In the genomic region with DNA sequence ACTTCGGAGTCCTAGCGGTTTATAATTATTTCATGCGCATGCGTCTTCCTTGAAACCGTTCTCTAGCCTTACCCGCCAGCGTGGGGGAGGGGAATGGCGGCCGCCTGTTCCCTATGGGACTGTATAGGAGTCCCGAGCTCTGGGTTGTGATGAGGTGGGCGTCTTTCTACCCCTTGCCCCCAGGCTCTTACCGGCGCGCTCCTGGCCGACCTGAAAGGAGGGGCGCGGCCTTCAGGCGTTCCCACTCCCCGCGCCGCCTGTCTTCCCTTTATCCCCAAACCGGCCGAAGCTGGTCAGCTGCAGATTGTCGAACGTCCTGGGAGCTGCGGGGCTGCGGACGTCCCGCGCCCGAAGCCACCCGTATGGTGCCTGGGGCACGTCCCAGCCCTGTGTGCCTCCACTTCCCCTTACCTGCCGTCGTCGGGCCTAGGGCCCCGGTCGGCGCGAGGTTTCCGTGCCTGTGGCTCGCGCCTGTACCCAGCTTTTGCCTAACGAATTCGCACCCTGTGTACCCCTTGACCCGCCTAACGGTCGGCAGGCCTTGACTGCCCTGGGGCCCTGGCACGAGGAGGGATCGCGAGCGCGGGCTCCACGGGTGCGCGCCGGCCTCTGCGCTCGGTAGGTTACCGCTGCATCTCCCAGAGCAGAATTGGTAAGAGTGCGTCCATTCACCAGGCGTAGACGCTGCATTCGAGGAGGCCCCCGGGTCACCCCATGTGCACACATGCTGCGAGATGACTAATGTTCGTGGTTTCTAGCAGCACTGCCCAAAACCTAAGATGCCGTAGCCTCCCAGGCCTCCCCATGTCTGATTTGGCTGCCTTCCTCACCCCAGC, we compare ENCODE assay signal across 8 cellular contexts. TPM values are rescaled to one million over a fixed set of nuclear protein-coding genes. Genes with fewer than 3 reads are reported as not detected.
DNase-seq lines count a peak whose midpoint lies in the region; ATAC-seq and TF ChIP-seq lines count a peak whose summit lies in the region.

No MANE protein-coding gene starts in this region.

- BruUV-seq in MCF 10A (replicated peaks; lab: Mats Ljungman, UMichigan) = TSS peak; percentile 76

- H3K9me3 Mint-ChIP-seq in activated CD4-positive, alpha-beta T cell treated with anti-CD3 and anti-CD28 coated beads for 36 hours (ENCODE audit: low read depth) = no peaks in the 10 kb centered on the region
- H3K9me3 Mint-ChIP-seq in T-helper 2 cell treated with Interferon-gamma antibody and Interleukin-4, amounts not matched to agents 5 μg/mL and 100 μg/mL, for 36 hours = no peaks in the 10 kb centered on the region
- no peaks in the 10 kb centered on the region for H3K9me3 Mint-ChIP-seq in MCF 10A (ENCODE audit: unreplicated experiment)

- POLR2A ChIA-PET in activated CD4-positive, alpha-beta T cell treated with anti-CD3 and anti-CD28 coated beads for 36 hours (lab: Charles Lee) = interaction anchor here (0.6 to 4.5 kb wide), 25 partner anchors 9 to 1471 kb away, joined by 3 to 59 read pairs (median 4); a partner anchor contains a TSS
- POLR2A ChIA-PET in MCF 10A (lab: Yijun Ruan, JAX) = interaction anchor here (0.6 to 7.4 kb wide), 46 partner anchors 8 to 1420 kb away, joined by 3 to 197 read pairs (median 5); a partner anchor contains a TSS

- CTCF ChIA-PET in activated CD4-positive, alpha-beta T cell treated with anti-CD3 and anti-CD28 coated beads for 36 hours (lab: Charles Lee) = interaction anchor here (0.6 to 1.5 kb wide), 12 partner anchors 8 to 999 kb away, joined by 3 to 5 read pairs (median 3); no protein-coding TSS in a partner anchor
- CTCF ChIA-PET in MCF 10A (lab: Yijun Ruan, JAX) = interaction anchor here (0.6 to 2.0 kb wide), 11 partner anchors 9 to 606 kb away, joined by 3 to 11 read pairs (median 3); no protein-coding TSS in a partner anchor

- peaks cover 31% of the 10 kb centered on the region for H3K4me1 Mint-ChIP-seq in activated CD4-positive, alpha-beta T cell treated with anti-CD3 and anti-CD28 coated beads for 36 hours
- peaks cover 30% of the 10 kb centered on the region for H3K4me1 Mint-ChIP-seq in T-helper 2 cell treated with Interferon-gamma antibody and Interleukin-4, amounts not matched to agents 5 μg/mL and 100 μg/mL, for 36 hours (ENCODE audit: low read depth)
- peaks cover 42% of the 10 kb centered on the region for H3K4me1 Mint-ChIP-seq in MCF 10A (ENCODE audit: insufficient read depth, unreplicated experiment)

- H3K27ac Mint-ChIP-seq in activated CD4-positive, alpha-beta T cell treated with anti-CD3 and anti-CD28 coated beads for 36 hours = peak overlapping the region; percentile 100
- H3K27ac Mint-ChIP-seq in T-helper 2 cell treated with Interferon-gamma antibody and Interleukin-4, amounts not matched to agents 5 μg/mL and 100 μg/mL, for 36 hours = peak overlapping the region; percentile 100
- peak overlapping the region; percentile 99 for H3K27ac Mint-ChIP-seq in MCF 10A (ENCODE audit: low read depth, unreplicated experiment)

- H3K36me3 ChIP-seq in kidney epithelial cell (ENCODE audit: control insufficient read depth, insufficient read depth, low read length) = peaks cover 1% of the 10 kb centered on the region

- H3K27me3 Mint-ChIP-seq in activated CD4-positive, alpha-beta T cell treated with anti-CD3 and anti-CD28 coated beads for 36 hours = no peaks in the 10 kb centered on the region
- H3K27me3 Mint-ChIP-seq in T-helper 2 cell treated with Interferon-gamma antibody and Interleukin-4, amounts not matched to agents 5 μg/mL and 100 μg/mL, for 36 hours (ENCODE audit: low read depth) = peaks cover 5% of the 10 kb centered on the region
- no peaks in the 10 kb centered on the region for H3K27me3 Mint-ChIP-seq in MCF 10A (ENCODE audit: insufficient read depth, unreplicated experiment)

- no peaks in the 10 kb centered on the region for H3K27me3 ChIP-seq in kidney epithelial cell (ENCODE audit: control insufficient read depth, insufficient read depth, low read length)

- peaks cover 42% of the 10 kb centered on the region for H3K36me3 Mint-ChIP-seq in activated CD4-positive, alpha-beta T cell treated with anti-CD3 and anti-CD28 coated beads for 36 hours (ENCODE audit: low read depth)
- H3K36me3 Mint-ChIP-seq in T-helper 2 cell treated with Interferon-gamma antibody and Interleukin-4, amounts not matched to agents 5 μg/mL and 100 μg/mL, for 36 hours (ENCODE audit: low read depth) = peaks cover 42% of the 10 kb centered on the region
- peaks cover 57% of the 10 kb centered on the region for H3K36me3 Mint-ChIP-seq in MCF 10A (ENCODE audit: insufficient read depth, unreplicated experiment)

- peak overlapping the region; percentile 54 for H3K4me3 ChIP-seq in kidney epithelial cell (ENCODE audit: low read depth, low read length)

- TF ChIP-seq CTCF in MCF 10A (IDR thresholded peaks at IDR 0.05; ENCODE audit: unreplicated experiment) (no peak), kidney epithelial cell (IDR thresholded peaks at IDR 0.05; ENCODE audit: insufficient read depth, low read length, poor library complexity, severe bottlenecking) (no peak)

- peak; percentile 79 for DNase-seq in activated CD4-positive, alpha-beta T cell treated with anti-CD3 and anti-CD28 coated beads for 36 hours
- no peak for DNase-seq in activated CD4-positive, alpha-beta T cell treated with anti-CD3 and anti-CD28 coated beads for 1 hour
- peak; percentile 71 for DNase-seq in T-helper 2 cell treated with Interferon-gamma antibody and Interleukin-4, amounts not matched to agents 5 μg/mL and 100 μg/mL, for 36 hours (ENCODE audit: low spot score)
- DNase-seq in MCF 10A (ENCODE audit: unreplicated experiment) (peak; percentile 93), kidney epithelial cell (ENCODE audit: low read depth) (peak; percentile 34), inferior parietal cortex (ENCODE audit: extremely low spot score) (no peak)
- peak; percentile 77 for DNase-seq in stimulated activated CD4-positive, alpha-beta T cell treated with anti-CD3 and anti-CD28 coated beads, Interleukin-1b, Interleukin-23, amount 100 ng/mL, for 48 hours

- ATAC-seq in activated CD4-positive, alpha-beta T cell treated with anti-CD3 and anti-CD28 coated beads for 36 hours = peak; percentile 45
- peak; percentile 4 for ATAC-seq in HG03442 (IDR thresholded peaks at IDR 0.05; ENCODE audit: unreplicated experiment)

- peak overlapping the region; percentile 94 for H3K4me3 Mint-ChIP-seq in activated CD4-positive, alpha-beta T cell treated with anti-CD3 and anti-CD28 coated beads for 36 hours
- peak overlapping the region; percentile 98 for H3K4me3 Mint-ChIP-seq in T-helper 2 cell treated with Interferon-gamma antibody and Interleukin-4, amounts not matched to agents 5 μg/mL and 100 μg/mL, for 36 hours
- H3K4me3 Mint-ChIP-seq in MCF 10A (ENCODE audit: unreplicated experiment) = peak overlapping the region; percentile 98

- intact Hi-C loops in activated CD4-positive, alpha-beta T cell treated with anti-CD3 and anti-CD28 coated beads for 36 hours (cut with DNase I, micrococcal nuclease) = loop anchor here (1.0 to 10.0 kb wide), 19 partner anchors 13 to 1621 kb away; a partner anchor contains a TSS
- intact Hi-C loops in MCF 10A (cut with micrococcal nuclease) = loop anchor here (10.0 kb wide), 1 partner anchor 451 kb away; a partner anchor contains a TSS

RNA-seq across cellular contexts. Expression of a gene that starts 0.7 kb away (rescaled TPM):
- 100 to 1,000 TPM; 634 to 659 TPM for total RNA-seq in activated CD4-positive, alpha-beta T cell treated with anti-CD3 and anti-CD28 coated beads for 36 hours
- total RNA-seq in MCF 10A (2022) (907 and 981 TPM in 2 replicates), kidney epithelial cell (291 and 325 TPM in 2 replicates)

RNA-seq across cellular contexts. Expression of a gene that starts 56.7 kb away (rescaled TPM):
- under 1 TPM; 0.40 to 0.71 TPM for total RNA-seq in activated CD4-positive, alpha-beta T cell treated with anti-CD3 and anti-CD28 coated beads for 36 hours
- not detected in 2 replicates for total RNA-seq in MCF 10A (2022)
- not detected in 2 replicates for total RNA-seq in kidney epithelial cell

Comparison
In these comparisons a context has a peak if more than half of its experiments do, and no peak if none do; other contexts are left out.
1. DNase-seq: peak in activated CD4-positive, alpha-beta T cell treated with anti-CD3 and anti-CD28 coated beads for 36 hours (single experiment), T-helper 2 cell treated with Interferon-gamma antibody and Interleukin-4, amounts not matched to agents 5 μg/mL and 100 μg/mL, for 36 hours (single experiment), MCF 10A (single experiment), kidney epithelial cell (single experiment) and stimulated activated CD4-positive, alpha-beta T cell treated with anti-CD3 and anti-CD28 coated beads, Interleukin-1b, Interleukin-23, amount 100 ng/mL, for 48 hours (single experiment); none in activated CD4-positive, alpha-beta T cell treated with anti-CD3 and anti-CD28 coated beads for 1 hour (single experiment) and inferior parietal cortex (single experiment).
2. Peak in every context shown above with its lines, with median percentiles within 50 percentile points of each other: H3K27ac Mint-ChIP-seq and H3K4me3 Mint-ChIP-seq.